Comparison of ENCODE assay signal across 11 cellular contexts in genomic region chr2:16774980-16775963, GRCh38.
A peak's percentile ranks its signal among the peaks of the same experiment; 100 is the strongest.
DNase-seq lines count a peak whose midpoint lies in the region; TF ChIP-seq lines count a peak whose summit lies in the region.
"Had no signal": no experiment of that assay in that cellular context is flagged by ENCODE, and none has a peak within 500 bp of the region (broad histone marks: within the 10 kb centered on the region; RNA-seq: fewer than 3 reads in every experiment).

No MANE protein-coding gene starts in this region.

- H3K23me2 ChIP-seq in H9 (ENCODE audit: insufficient read length, low read depth, low read length, poor library complexity, severe bottlenecking) = no peaks in the 10 kb centered on the region

- TF ChIP-seq CTCF in H9 (conservative IDR thresholded peaks at IDR 0.05) (peak; percentile 65), cardiac fibroblast (IDR thresholded peaks at IDR 0.05; ENCODE audit: low read depth, low read length) (peak; percentile 26), neural crest cell (conservative IDR thresholded peaks at IDR 0.05) (peak; percentile 55), right atrium auricular region (IDR thresholded peaks at IDR 0.05) (no peak)

- H3K27ac ChIP-seq in H9 (ENCODE audit: insufficient read length, low read depth, low read length) (no peak overlapping the region), right atrium auricular region (no peak overlapping the region)

- H3K18ac ChIP-seq in H9 (ENCODE audit: insufficient read length, low read depth, low read length) = no peak overlapping the region

- no peak overlapping the region for H4K91ac ChIP-seq in H9 (ENCODE audit: insufficient read length, low read depth, low read length)

- H3K9ac ChIP-seq in H9 (ENCODE audit: extremely low read depth, insufficient read length, low read length) = no peak overlapping the region

- no peaks in the 10 kb centered on the region for H3K79me1 ChIP-seq in H9 (ENCODE audit: insufficient read depth, low read depth, low read length, poor library complexity, severe bottlenecking)

- H3K36me3 ChIP-seq in right atrium auricular region = no peaks in the 10 kb centered on the region

- H3K23ac ChIP-seq in H9 (ENCODE audit: insufficient read length, low read depth, low read length) = no peak overlapping the region

- H3K4me1 ChIP-seq in H9 (ENCODE audit: insufficient read depth, low read length) = no peaks in the 10 kb centered on the region; the same call in 1 of the 2 replicates
- no peaks in the 10 kb centered on the region for H3K4me1 ChIP-seq in right atrium auricular region

- no peak overlapping the region for H2BK15ac ChIP-seq in H9 (ENCODE audit: low read depth, low read length)

- no peaks in the 10 kb centered on the region for H4K20me1 ChIP-seq in H9 (ENCODE audit: control insufficient read depth, insufficient read depth, insufficient read length)

- H3T11ph ChIP-seq in H9 (ENCODE audit: low read length) = no peak overlapping the region

- no peak overlapping the region for H3K4me3 ChIP-seq in cardiac fibroblast (replicated peaks in 1 of 2; ENCODE audit: low read depth in 2 of 2, low read length in 2 of 2)
- no peak overlapping the region for H3K4me3 ChIP-seq in right atrium auricular region
- H3K4me3 ChIP-seq: lung had no signal

- no peak overlapping the region for H2BK12ac ChIP-seq in H9 (ENCODE audit: insufficient read length, low read depth, low read length)

- H3K27ac Mint-ChIP-seq in H9 = no peak overlapping the region
- H3K27ac Mint-ChIP-seq in neural crest cell (ENCODE audit: unreplicated experiment) = no peak overlapping the region
- H3K27ac Mint-ChIP-seq: activated T-helper 1 cell treated with anti-CD3 and anti-CD28 coated beads, Interleukin-12 subunit alpha, Interleukin-12 subunit beta, Interleukin-2, Interleukin-4 antibody, amounts not matched to agents 30 ng/mL and 10 ng/mL and 1 ng/mL, durations not matched to agents 14 hours and 24 hours and 36 hours had no signal

- H3K4me1 Mint-ChIP-seq in H9 (peaks cover 19 to 37% of the 10 kb centered on the region in 2 experiments), neural crest cell (peaks cover 5% of the 10 kb centered on the region)

- H2BK5ac ChIP-seq in H9 (ENCODE audit: insufficient read length, low read length) = no peak overlapping the region

- no CpG with 5 or more reads among the region's 17 CpGs for whole genome bisulfite sequencing in H9 (ENCODE audit: extremely low coverage, insufficient read length, low lambda C conversion rate)

- no peaks in the 10 kb centered on the region for H3K27me3 ChIP-seq in H9 (ENCODE audit: insufficient read depth, low read length)
- H3K27me3 ChIP-seq in right atrium auricular region = no peaks in the 10 kb centered on the region

- H2BK20ac ChIP-seq in H9 (ENCODE audit: low read depth, low read length, poor library complexity, severe bottlenecking) = no peak overlapping the region

- no peaks in the 10 kb centered on the region for H3K79me2 ChIP-seq in H9 (ENCODE audit: insufficient read depth, low read length)

- no peak overlapping the region for H2BK120ac ChIP-seq in H9 (ENCODE audit: low read depth, low read length, poor library complexity, severe bottlenecking)

- H3K9me3 Mint-ChIP-seq in H9 = peaks cover 5 to 11% of the 10 kb centered on the region in 2 experiments; a peak in 4 of 5 replicates
- H3K9me3 Mint-ChIP-seq in neural crest cell = no peaks in the 10 kb centered on the region
- H3K9me3 Mint-ChIP-seq: activated T-helper 1 cell treated with anti-CD3 and anti-CD28 coated beads, Interleukin-12 subunit alpha, Interleukin-12 subunit beta, Interleukin-2, Interleukin-4 antibody, amounts not matched to agents 30 ng/mL and 10 ng/mL and 1 ng/mL, durations not matched to agents 14 hours and 24 hours and 36 hours had no signal

- no peak overlapping the region for H3K4me3 Mint-ChIP-seq in H9
- no peak overlapping the region for H3K4me3 Mint-ChIP-seq in neural crest cell
- H3K4me3 Mint-ChIP-seq: activated T-helper 1 cell treated with anti-CD3 and anti-CD28 coated beads, Interleukin-12 subunit alpha, Interleukin-12 subunit beta, Interleukin-2, Interleukin-4 antibody, amounts not matched to agents 30 ng/mL and 10 ng/mL and 1 ng/mL, durations not matched to agents 14 hours and 24 hours and 36 hours had no signal

- no peak overlapping the region for H3K4me2 ChIP-seq in H9 (ENCODE audit: insufficient read depth, insufficient read length, low read length)

- H2AK5ac ChIP-seq in H9 (ENCODE audit: insufficient read length, low read length) = no peak overlapping the region

- H3K9me3 ChIP-seq in H9 (ENCODE audit: control insufficient read depth, low read depth, low read length) = no peaks in the 10 kb centered on the region
- H3K9me3 ChIP-seq in right atrium auricular region = no peaks in the 10 kb centered on the region

- no peak overlapping the region for H4K5ac ChIP-seq in H9 (ENCODE audit: insufficient read length, low read depth, low read length)

- H3K4ac ChIP-seq in H9 (ENCODE audit: low read depth, low read length) = no peak overlapping the region

- H3K36me3 Mint-ChIP-seq in H9 (ENCODE audit: insufficient read depth in 1 of 3, low read depth in 3 of 3) (peaks cover under 1 to 3% (median 2%) of the 10 kb centered on the region in 3 experiments; a peak in 4 of 7 replicates), neural crest cell (ENCODE audit: low read depth) (no peaks in the 10 kb centered on the region)

- H3K56ac ChIP-seq in H9 (ENCODE audit: insufficient read length, low read depth, low read length) = no peak overlapping the region

- peak; percentile 68 for DNase-seq in H9
- DNase-seq in NOMO-1 treated with DMSO at 0.1 percent for 48 hours (lab: John Stamatoyannopoulos, UW; ENCODE audit: unreplicated experiment) = peak; percentile 62
- DNase-seq in cardiac fibroblast (ENCODE audit: low read depth in 2 of 2) = peak in 1 of 2 donors; percentile 11
- DNase-seq in neural crest cell (ENCODE audit: low read depth, low spot score) = no peak
- no peak for DNase-seq in NCI-H2107 (lab: John Stamatoyannopoulos, UW)
- no peak for DNase-seq in activated CD8-positive, alpha-beta memory T cell treated with anti-CD3 and anti-CD28 coated beads, Interleukin-2, amount 50 U/mL, for 48 hours
- no peak for DNase-seq in activated CD4-positive, CD25-positive, alpha-beta regulatory T cell treated with anti-CD3 and anti-CD28 coated beads, Interleukin-2, amount 50 U/mL, for 72 hours
- DNase-seq in right atrium auricular region (ENCODE audit: low spot score) = no peak
- DNase-seq: stimulated activated CD4-positive, alpha-beta T cell treated with anti-CD3 and anti-CD28 coated beads, Interleukin-2, amount 100 ng/mL, for 24 hours had no signal

- no peak overlapping the region for H3K14ac ChIP-seq in H9 (ENCODE audit: insufficient read depth, low read length)

- H4K8ac ChIP-seq in H9 (replicated peaks; ENCODE audit: insufficient read length, low read depth, low read length) = no peak overlapping the region

- H3K27me3 Mint-ChIP-seq in H9 (ENCODE audit: low read depth) = no peaks in the 10 kb centered on the region
- peaks cover 6% of the 10 kb centered on the region for H3K27me3 Mint-ChIP-seq in neural crest cell (ENCODE audit: low read depth)

- H2AFZ ChIP-seq in H9 (ENCODE audit: low read length) = no peak overlapping the region

Comparison
In these comparisons a context has a peak if more than half of its experiments do, and no peak if none do; other contexts are left out.
1. DNase-seq: peak in H9 (single experiment) and NOMO-1 treated with DMSO at 0.1 percent for 48 hours (single experiment); none in neural crest cell (single experiment), NCI-H2107 (single experiment), activated CD8-positive, alpha-beta memory T cell treated with anti-CD3 and anti-CD28 coated beads, Interleukin-2, amount 50 U/mL, for 48 hours (single experiment), activated CD4-positive, CD25-positive, alpha-beta regulatory T cell treated with anti-CD3 and anti-CD28 coated beads, Interleukin-2, amount 50 U/mL, for 72 hours (single experiment) and right atrium auricular region (single experiment).
2. CTCF ChIP-seq: peak in H9 (single experiment), cardiac fibroblast (single experiment) and neural crest cell (single experiment); none in right atrium auricular region (0 of 2).